ENCODE assay signal across 8 cellular contexts in the genomic region with DNA sequence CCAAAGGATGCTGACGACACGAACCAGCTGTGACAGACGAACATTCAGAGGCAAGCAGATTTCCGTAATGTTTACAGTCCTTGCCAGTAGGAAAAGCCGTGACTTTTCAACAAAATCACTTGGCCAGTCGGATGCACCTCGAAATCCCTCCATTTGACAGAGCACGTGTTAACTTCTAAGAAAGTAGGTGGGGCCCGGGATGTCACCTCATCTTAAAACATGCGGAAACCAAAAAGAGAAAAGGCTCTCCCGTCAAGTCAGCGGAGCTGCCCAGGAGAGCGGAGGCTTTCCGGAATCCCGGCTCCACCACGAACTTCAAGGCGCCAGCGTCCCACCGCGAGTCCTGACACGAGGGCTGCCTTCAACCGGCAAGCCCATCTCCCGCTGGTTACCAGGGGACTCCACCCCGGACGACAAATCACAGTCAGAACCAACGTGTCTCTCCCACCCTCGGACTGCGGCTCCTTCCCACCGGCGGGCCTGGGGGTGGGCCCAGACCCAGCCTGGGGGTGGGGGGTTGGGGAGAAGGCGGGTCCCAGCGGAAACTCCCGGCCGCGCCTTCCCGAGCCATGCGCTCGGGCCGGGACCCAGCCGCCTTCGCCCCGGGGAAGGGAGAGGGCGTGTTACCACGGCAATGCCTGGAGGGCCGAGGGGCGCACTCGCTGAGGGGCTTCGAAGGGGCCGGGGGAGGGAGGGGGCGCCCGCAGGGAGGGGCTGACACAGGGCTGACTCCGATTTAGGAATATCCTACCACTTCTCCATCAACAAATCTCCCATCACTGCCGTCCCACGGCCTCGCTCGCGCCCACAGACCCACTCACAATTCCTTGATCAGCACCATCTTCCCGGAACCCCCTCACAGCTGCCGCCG. TPM values are rescaled to one million over a fixed set of nuclear protein-coding genes. Genes with fewer than 3 reads are reported as not detected.
A peak's percentile ranks its signal among the peaks of the same experiment; 100 is the strongest.
DNase-seq lines count a peak whose midpoint lies in the region; ATAC-seq, FAIRE-seq and TF ChIP-seq lines count a peak whose summit lies in the region.

No MANE protein-coding gene starts in this region.

- H3K79me2 ChIP-seq in H9 (ENCODE audit: insufficient read depth, low read length) (peaks cover 21% of the 10 kb centered on the region; the same call in 1 of the 2 replicates), H1 (ENCODE audit: control insufficient read depth in 1 of 2, insufficient read depth in 2 of 2, low read length in 2 of 2) (peaks cover 10 to 69% of the 10 kb centered on the region in 2 experiments)

- H3K27me3 ChIP-seq in H9 (ENCODE audit: insufficient read depth, low read length) (no peaks in the 10 kb centered on the region), H1 (replicated peaks in 1 of 4; ENCODE audit: control insufficient read depth in 3 of 4, extremely low read depth in 1 of 4, insufficient read depth in 3 of 4, low read length in 3 of 4) (no peaks in the 10 kb centered on the region)

- peak overlapping the region; percentile 93 to 99 (median 95); a peak in 6 of 7 replicates for H3K27ac Mint-ChIP-seq in H9
- peak overlapping the region; percentile 100 for H3K27ac Mint-ChIP-seq in mesothelial cell of epicardium

- H4K91ac ChIP-seq in H9 (ENCODE audit: insufficient read length, low read depth, low read length) = no peak overlapping the region
- no peak overlapping the region for H4K91ac ChIP-seq in H1 (replicated peaks; ENCODE audit: insufficient read length, low read length)

- no peaks in the 10 kb centered on the region for H3K9me3 ChIP-seq in H9 (ENCODE audit: control insufficient read depth, low read depth, low read length)
- H3K9me3 ChIP-seq in H1 (ENCODE audit: insufficient read depth in 2 of 2, low read depth in 1 of 2, low read length in 1 of 2) = no peaks in the 10 kb centered on the region

- H3K9ac ChIP-seq in H9 (ENCODE audit: extremely low read depth, insufficient read length, low read length) (peak overlapping the region; percentile 56), H1 (replicated peaks in 1 of 4; ENCODE audit: extremely low read depth in 1 of 4, low read depth in 3 of 4, low read length in 3 of 4) (peak overlapping the region; percentile 45 to 62 (median 58))

- H2BK12ac ChIP-seq in H9 (ENCODE audit: insufficient read length, low read depth, low read length) (no peak overlapping the region), H1 (ENCODE audit: low read depth, low read length) (no peak overlapping the region)

- H4K20me1 ChIP-seq in H9 (ENCODE audit: control insufficient read depth, insufficient read depth, insufficient read length) (no peaks in the 10 kb centered on the region), H1 (replicated peaks in 1 of 2; ENCODE audit: control insufficient read depth in 1 of 2, insufficient read depth in 2 of 2, low read length in 2 of 2) (peaks cover 11 to 16% of the 10 kb centered on the region in 2 experiments)

- H3K36me3 Mint-ChIP-seq in H9 (ENCODE audit: insufficient read depth in 1 of 3, low read depth in 3 of 3) = peaks cover 14 to 22% (median 21%) of the 10 kb centered on the region in 3 experiments
- H3K36me3 Mint-ChIP-seq in mesothelial cell of epicardium = peaks cover 14% of the 10 kb centered on the region

- H2BK5ac ChIP-seq in H9 (ENCODE audit: insufficient read length, low read length) (no peak overlapping the region), H1 (ENCODE audit: low read depth, low read length) (peak overlapping the region; percentile 78)

- H2BK20ac ChIP-seq in H9 (ENCODE audit: low read depth, low read length, poor library complexity, severe bottlenecking) (no peak overlapping the region), H1 (ENCODE audit: low read length) (no peak overlapping the region)

- H3K9me3 Mint-ChIP-seq in H9 (no peaks in the 10 kb centered on the region), mesothelial cell of epicardium (no peaks in the 10 kb centered on the region)

- H3K27me3 Mint-ChIP-seq in H9 (ENCODE audit: low read depth) = no peaks in the 10 kb centered on the region
- no peaks in the 10 kb centered on the region for H3K27me3 Mint-ChIP-seq in mesothelial cell of epicardium (ENCODE audit: low read depth)

- in situ Hi-C loops in Caki2 (cut with HindIII; ENCODE audit: low pct_unique_long_range_greater_than_20kb, low sequenced_read_pairs) = no loop called here

- CTCF ChIA-PET in H1 (lab: Charles Lee; ENCODE audit: partially characterized antibody) = interaction anchor here (0.6 to 2.3 kb wide), 8 partner anchors 11 to 903 kb away, joined by 3 to 15 read pairs (median 4); no protein-coding TSS in a partner anchor

- POLR2A ChIA-PET in H1 (lab: Charles Lee; ENCODE audit: partially characterized antibody) = interaction anchor here (0.8 to 3.4 kb wide), 8 partner anchors 10 to 882 kb away, joined by 3 to 14 read pairs (median 3); partner anchors contain the start of gene XBP1

- peak; percentile 63 for DNase-seq in Caki2 (ENCODE audit: low read depth)
- peak; percentile 65 for DNase-seq in H9
- DNase-seq in NCI-H146 treated with DMSO at 0.1 percent for 48 hours (lab: John Stamatoyannopoulos, UW; ENCODE audit: unreplicated experiment) = peak; percentile 17
- peak; percentile 36 to 46 (median 45) for DNase-seq in activated CD8-positive, alpha-beta memory T cell treated with anti-CD3 and anti-CD28 coated beads for 48 hours (ENCODE audit: low read depth in 2 of 3, low spot score in 2 of 3)
- peak in 1 of 2 experiments; percentile 70 for DNase-seq in H1 (ENCODE audit: low read depth in 1 of 2, low spot score in 2 of 2)
- DNase-seq in mesothelial cell of epicardium (ENCODE audit: low spot score in 2 of 2, unreplicated experiment in 2 of 2) = peak; percentile 45 to 74
- DNase-seq in stimulated activated CD8-positive, alpha-beta memory T cell treated with anti-CD3 and anti-CD28 coated beads, Interleukin-15, amount 100 ng/mL, for 24 hours (ENCODE audit: low read depth) = peak; percentile 25

- H3K79me1 ChIP-seq in H9 (ENCODE audit: insufficient read depth, low read depth, low read length, poor library complexity, severe bottlenecking) = peaks cover 8% of the 10 kb centered on the region
- peaks cover 5% of the 10 kb centered on the region for H3K79me1 ChIP-seq in H1 (ENCODE audit: low read depth, low read length)

- WGBS in H9 (ENCODE audit: extremely low coverage, insufficient read length, low lambda C conversion rate) = no CpG with 5 or more reads among the region's 60 CpGs
- 3% methylated on average over 33 of the region's 60 CpGs; no CpG with 5 or more reads in 1 of the 2 experiments for WGBS in H1 (ENCODE audit: extremely low coverage in 1 of 2, insufficient coverage in 1 of 2, insufficient read length in 1 of 2, insufficient replicate concordance in 2 of 2, low coverage in 1 of 2, low lambda C conversion rate in 2 of 2, missing lambda C conversion rate in 1 of 2), 2 experiments

- no peak for TF ChIP-seq EP300 in H1 (IDR thresholded peaks at IDR 0.05; ENCODE audit: borderline replicate concordance in 1 of 2, low read depth in 2 of 2, low read length in 2 of 2)

- H2AK5ac ChIP-seq in H9 (ENCODE audit: insufficient read length, low read length) (no peak overlapping the region), H1 (ENCODE audit: low read depth, low read length) (no peak overlapping the region)

- H3K23ac ChIP-seq in H9 (ENCODE audit: insufficient read length, low read depth, low read length) (no peak overlapping the region), H1 (ENCODE audit: insufficient read length) (no peak overlapping the region)

- H2AFZ ChIP-seq in H9 (ENCODE audit: low read length) = no peak overlapping the region
- H2AFZ ChIP-seq in H1 (ENCODE audit: low read length) = no peak overlapping the region

- H3K23me2 ChIP-seq in H9 (ENCODE audit: insufficient read length, low read depth, low read length, poor library complexity, severe bottlenecking) (peaks cover 13% of the 10 kb centered on the region), H1 (ENCODE audit: low read depth, low read length) (peaks cover 8% of the 10 kb centered on the region)

- H3K36me3 ChIP-seq in H1 (ENCODE audit: control insufficient read depth in 2 of 4, insufficient read depth in 4 of 4, low read length in 3 of 4) = peaks cover 0 to 9% (median under 1%) of the 10 kb centered on the region in 4 experiments; a peak in 4 of 8 replicates

- peak overlapping the region; percentile 78 to 94 (median 84) for H3K4me3 ChIP-seq in H1 (ENCODE audit: extremely low read depth in 1 of 4, insufficient read depth in 2 of 4, low read depth in 3 of 4, low read length in 4 of 4)

- H3K4me1 Mint-ChIP-seq in H9 = peaks cover 30 to 39% of the 10 kb centered on the region in 2 experiments
- peaks cover 79% of the 10 kb centered on the region for H3K4me1 Mint-ChIP-seq in mesothelial cell of epicardium

- H3K18ac ChIP-seq in H9 (ENCODE audit: insufficient read length, low read depth, low read length) (peak overlapping the region; percentile 0), H1 (ENCODE audit: extremely low read depth, low read length) (peak overlapping the region; percentile 65; the same call in 1 of the 2 replicates)

- H3K27ac ChIP-seq in H9 (ENCODE audit: insufficient read length, low read depth, low read length) (no peak overlapping the region), H1 (ENCODE audit: low read depth, low read length) (peak overlapping the region; percentile 44; the same call in 1 of the 2 replicates)

- no peak overlapping the region for H3K4ac ChIP-seq in H9 (ENCODE audit: low read depth, low read length)
- H3K4ac ChIP-seq in H1 (replicated peaks; ENCODE audit: insufficient read length, low read depth, low read length) = no peak overlapping the region

- H3T11ph ChIP-seq in H9 (ENCODE audit: low read length) = no peak overlapping the region

- peak overlapping the region; percentile 98 to 99 for H3K4me3 Mint-ChIP-seq in H9
- H3K4me3 Mint-ChIP-seq in mesothelial cell of epicardium = peak overlapping the region; percentile 98

- no peak overlapping the region for H4K5ac ChIP-seq in H9 (ENCODE audit: insufficient read length, low read depth, low read length)
- H4K5ac ChIP-seq in H1 (ENCODE audit: insufficient read length, low read depth, low read length) = peak overlapping the region; percentile 39

- TF ChIP-seq POLR2A in H1 (IDR thresholded peaks at IDR 0.05; ENCODE audit: control extremely low read depth in 1 of 2, low read depth in 2 of 2, low read length in 2 of 2) = no peak; a peak in 1 of 3 replicates

- H4K8ac ChIP-seq in H9 (replicated peaks; ENCODE audit: insufficient read length, low read depth, low read length) = no peak overlapping the region
- no peak overlapping the region for H4K8ac ChIP-seq in H1 (ENCODE audit: extremely low read depth, insufficient read depth, low read length)

- H3K4me2 ChIP-seq in H9 (ENCODE audit: insufficient read depth, insufficient read length, low read length) (peak overlapping the region; percentile 83), H1 (ENCODE audit: insufficient read depth in 1 of 2, low read depth in 2 of 2, low read length in 2 of 2) (peak overlapping the region; percentile 76 to 86)

- no peak for TF ChIP-seq RAD21 in H1 (IDR thresholded peaks at IDR 0.05 in 1 of 2, conservative IDR thresholded peaks at IDR 0.05 in 1 of 2; ENCODE audit: low read depth in 2 of 2, low read length in 2 of 2)

- H2BK120ac ChIP-seq in H9 (ENCODE audit: low read depth, low read length, poor library complexity, severe bottlenecking) (no peak overlapping the region), H1 (replicated peaks; ENCODE audit: low read depth, low read length) (no peak overlapping the region)

- no peak for FAIRE-seq in H1 (lab: Jason Lieb, UNC)

- H2BK15ac ChIP-seq in H9 (ENCODE audit: low read depth, low read length) (no peak overlapping the region), H1 (ENCODE audit: low read length) (no peak overlapping the region)

- no peak for ATAC-seq in GM18861 (IDR thresholded peaks at IDR 0.05; ENCODE audit: unreplicated experiment)

- H3K14ac ChIP-seq in H9 (ENCODE audit: insufficient read depth, low read length) (0 out of 2 replicates have a peak overlapping the region, but pooled peaks have one; percentile 7), H1 (ENCODE audit: insufficient read length) (no peak overlapping the region)

- TF ChIP-seq CTCF in H9 (conservative IDR thresholded peaks at IDR 0.05) (no peak), H1 (IDR thresholded peaks at IDR 0.05; ENCODE audit: control extremely low read depth in 1 of 3, insufficient read depth in 1 of 3, low read depth in 1 of 3, low read length in 3 of 3) (no peak), mesothelial cell of epicardium (IDR thresholded peaks at IDR 0.05; ENCODE audit: unreplicated experiment) (no peak)

- H3K4me1 ChIP-seq in H9 (ENCODE audit: insufficient read depth, low read length) = peaks cover 3% of the 10 kb centered on the region; the same call in 1 of the 2 replicates
- peaks cover 2 to 3% (median 3%) of the 10 kb centered on the region in 4 experiments; a peak in 6 of 7 replicates for H3K4me1 ChIP-seq in H1 (replicated peaks in 1 of 4; ENCODE audit: control insufficient read depth in 3 of 4, insufficient read depth in 4 of 4, low read length in 3 of 4)

- H3K56ac ChIP-seq in H9 (ENCODE audit: insufficient read length, low read depth, low read length) = no peak overlapping the region
- no peak overlapping the region for H3K56ac ChIP-seq in H1 (replicated peaks; ENCODE audit: insufficient read length, low read depth, low read length)

RNA-seq across cellular contexts. Expression of gene PITPNB, which starts 0.5 kb away (rescaled TPM):
- total RNA-seq in Caki2 (2014; rRNA removed; shearing (Covaris generic); ENCODE audit: low replicate concordance) = 8.6 and 11.0 TPM in 2 replicates
- total RNA-seq in H9 (2021) (106 and 107 TPM in 2 replicates), mesothelial cell of epicardium (93.0 to 97.2 TPM (median 96.2 TPM) in 3 replicates)
- 83.0 and 89.3 TPM in 2 replicates for total RNA-seq in H1 (2021; fragmentation: NEBNext Ultra II Directional; extraction: Animal tissue kit (Norgen Biotek cat#: 25700))
- polyA plus RNA-seq in H1 (2011; rRNA removed) = 14.8 and 24.6 TPM in 2 replicates
- 25.3 TPM for polyA plus RNA-seq in H1 (2011; cell fraction: cytosol; rRNA removed)
- 12.2 TPM for polyA plus RNA-seq in H1 (2011; cell fraction: nucleus; rRNA removed)
- 32.2 to 66.9 TPM (median 36.0 TPM) in 4 replicates for polyA plus RNA-seq in H1 (2012, experiment 1 of 2)
- 5.7 TPM for polyA plus RNA-seq in H1 (2012, experiment 2 of 2)
- polyA plus RNA-seq in H1 (2013, experiment 1 of 2) = 44.2 TPM
- 46.9 TPM for polyA plus RNA-seq in H1 (2013, experiment 2 of 2)
- polyA minus RNA-seq in H1 (2011; rRNA and poly(A)+ RNA removed) = 36.4 and 39.1 TPM in 2 replicates
- polyA minus RNA-seq in H1 (2011; cell fraction: cytosol; rRNA and poly(A)+ RNA removed) = 29.1 TPM
- 40.0 TPM for polyA minus RNA-seq in H1 (2011; cell fraction: nucleus; rRNA and poly(A)+ RNA removed)
